ENCODE assay signal across 14 cellular contexts in the genomic region with DNA sequence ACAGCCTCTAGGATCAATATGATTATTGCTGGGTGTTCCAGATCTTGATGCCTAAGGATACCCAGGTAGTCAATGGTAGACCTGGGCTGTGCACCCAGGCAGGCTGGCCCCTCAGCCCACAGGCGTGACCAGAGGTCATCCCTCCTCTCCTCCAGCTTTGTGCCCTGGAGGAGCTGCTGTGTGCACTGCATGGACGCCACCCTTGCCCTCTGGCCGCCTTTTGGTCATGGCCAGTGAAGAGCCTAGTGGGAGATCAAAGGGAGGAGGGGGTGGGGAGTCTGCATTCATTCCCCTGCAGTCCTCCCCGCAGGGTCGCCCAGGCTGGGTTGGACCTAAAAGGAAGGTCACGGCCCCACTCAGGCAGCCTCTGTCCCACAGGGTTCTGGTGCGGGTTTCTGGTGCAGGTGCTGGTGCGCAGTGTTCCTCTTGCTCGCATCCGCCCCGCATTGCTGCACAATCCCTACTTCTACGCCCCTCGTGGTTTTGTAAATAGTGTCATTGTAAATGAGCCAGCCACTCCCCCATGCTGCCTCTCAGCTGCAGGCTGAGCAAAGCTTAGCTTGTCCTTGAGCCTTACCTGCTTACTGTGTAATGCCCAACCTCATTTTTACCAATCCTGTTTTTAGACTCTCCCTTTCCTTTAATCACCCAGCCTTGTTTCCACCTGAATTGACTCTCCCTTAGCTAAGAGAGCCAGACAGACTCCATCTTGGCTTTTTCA. TPM values are rescaled to one million over a fixed set of nuclear protein-coding genes. Genes with fewer than 3 reads are reported as not detected.
DNase-seq lines count a peak whose midpoint lies in the region; ATAC-seq and TF ChIP-seq lines count a peak whose summit lies in the region.
"Had no signal": no experiment of that assay in that cellular context is flagged by ENCODE, and none has a peak within 500 bp of the region (broad histone marks: within the 10 kb centered on the region; RNA-seq: fewer than 3 reads in every experiment).

No MANE protein-coding gene starts in this region.

- DNase-seq in DMS53 (lab: John Stamatoyannopoulos, UW) (peak; percentile 33), DMS53 treated with DMSO at 0.1 percent for 48 hours (lab: John Stamatoyannopoulos, UW; ENCODE audit: unreplicated experiment) (no peak), NCI-H2029 (lab: John Stamatoyannopoulos, UW) (peak; percentile 98), endodermal cell (peak; percentile 76), progenitor cell of endocrine pancreas (ENCODE audit: low spot score, unreplicated experiment) (no peak), RPMI8226 (no peak), Right ventricle myocardium superior (no peak)
- DNase-seq: 8988T; activated CD4-positive, alpha-beta T cell treated with anti-CD3 and anti-CD28 coated beads, Interleukin-2, amount 10 ng/mL, durations not matched to agents 24 days and 14 days; HFFc6; stomach had no signal

- no peaks in the 10 kb centered on the region for H3K9me3 ChIP-seq in endodermal cell (ENCODE audit: control insufficient read depth, low read length)
- H3K9me3 ChIP-seq: adrenal gland, stomach had no signal

- H3K9me3 Mint-ChIP-seq in endodermal cell, result no peaks in the 10 kb centered on the region
- no peaks in the 10 kb centered on the region for H3K9me3 Mint-ChIP-seq in progenitor cell of endocrine pancreas (ENCODE audit: low read depth)
- H3K9me3 Mint-ChIP-seq: activated CD4-positive, alpha-beta T cell treated with anti-CD3 and anti-CD28 coated beads, Interleukin-2, amount 10 ng/mL, durations not matched to agents 24 days and 14 days; HFFc6; naive thymus-derived CD4-positive, alpha-beta T cell had no signal

- peak overlapping the region; percentile 58 for H3K9ac ChIP-seq in endodermal cell (ENCODE audit: extremely low read depth, low read length, poor library complexity, severe bottlenecking)

- H3K36me3 ChIP-seq in endodermal cell (ENCODE audit: control insufficient read depth, insufficient read depth, low read length), result no peaks in the 10 kb centered on the region
- H3K36me3 ChIP-seq: adrenal gland, stomach had no signal

- H3K4me3 Mint-ChIP-seq in endodermal cell (peak overlapping the region; percentile 35), progenitor cell of endocrine pancreas (ENCODE audit: low read depth) (peak overlapping the region; percentile 54)
- H3K4me3 Mint-ChIP-seq: activated CD4-positive, alpha-beta T cell treated with anti-CD3 and anti-CD28 coated beads, Interleukin-2, amount 10 ng/mL, durations not matched to agents 24 days and 14 days; HFFc6 had no signal

- H3K4me3 ChIP-seq in endodermal cell (ENCODE audit: low read length), result no peak overlapping the region
- H3K4me3 ChIP-seq: adrenal gland, stomach had no signal

- H3K27me3 Mint-ChIP-seq in endodermal cell (ENCODE audit: insufficient read depth) (no peaks in the 10 kb centered on the region), progenitor cell of endocrine pancreas (peaks cover 3% of the 10 kb centered on the region)

- peak overlapping the region; percentile 65 for H3K27ac ChIP-seq in endodermal cell (ENCODE audit: low read depth, low read length)
- H3K27ac ChIP-seq: adrenal gland, stomach had no signal

- H3K4me1 ChIP-seq in endodermal cell (ENCODE audit: control insufficient read depth, insufficient read depth, low read length), result peaks cover 12% of the 10 kb centered on the region

- H3K4me1 Mint-ChIP-seq in endodermal cell (peaks cover 33% of the 10 kb centered on the region), progenitor cell of endocrine pancreas (ENCODE audit: low read depth) (peaks cover 19% of the 10 kb centered on the region)

- H3K27ac Mint-ChIP-seq in endodermal cell (peak overlapping the region; percentile 99), progenitor cell of endocrine pancreas (peak overlapping the region; percentile 93)
- H3K27ac Mint-ChIP-seq: activated CD4-positive, alpha-beta T cell treated with anti-CD3 and anti-CD28 coated beads, Interleukin-2, amount 10 ng/mL, durations not matched to agents 24 days and 14 days; HFFc6; naive thymus-derived CD4-positive, alpha-beta T cell had no signal

- WGBS in endodermal cell (ENCODE audit: insufficient coverage in 1 of 2, insufficient read length in 1 of 2), 2 experiments, result 21 to 33% methylated on average over 4 to 13 of the region's 13 CpGs

- TF ChIP-seq CTCF in endodermal cell (conservative IDR thresholded peaks at IDR 0.05) (no peak), progenitor cell of endocrine pancreas (IDR thresholded peaks at IDR 0.05; ENCODE audit: unreplicated experiment) (no peak)

- H3K36me3 Mint-ChIP-seq in endodermal cell (ENCODE audit: low read depth) (no peaks in the 10 kb centered on the region), progenitor cell of endocrine pancreas (ENCODE audit: insufficient read depth) (no peaks in the 10 kb centered on the region)
- H3K36me3 Mint-ChIP-seq: naive thymus-derived CD4-positive, alpha-beta T cell had no signal

- intact Hi-C loops in Right ventricle myocardium superior (cut with DNase I), result no loop called here

- no peak for ATAC-seq in GM21619 (IDR thresholded peaks at IDR 0.05; ENCODE audit: unreplicated experiment)
- no peak for ATAC-seq in Right ventricle myocardium superior (ENCODE audit: poor library complexity)
- ATAC-seq: naive thymus-derived CD4-positive, alpha-beta T cell had no signal

- no peaks in the 10 kb centered on the region for H3K27me3 ChIP-seq in endodermal cell (ENCODE audit: control insufficient read depth, insufficient read depth, low read length, poor library complexity, severe bottlenecking)
- H3K27me3 ChIP-seq: adrenal gland, stomach had no signal

RNA-seq across cellular contexts. Expression of a gene that starts 55.3 kb away (rescaled TPM):
- total RNA-seq in endodermal cell, result 100 to 1,000 TPM; 263 to 277 TPM
- polyA plus RNA-seq in endodermal cell (2013, experiment 1 of 2), result 181 TPM
- polyA plus RNA-seq in endodermal cell (2013, experiment 2 of 2), result 184 TPM
- 175 and 177 TPM in 2 replicates for total RNA-seq in progenitor cell of endocrine pancreas
- 178 TPM for total RNA-seq in Right ventricle myocardium superior

RNA-seq across cellular contexts. Expression of a gene that starts 57.1 kb away (rescaled TPM):
- total RNA-seq in endodermal cell (100 to 1,000 TPM; 148 to 188 TPM), progenitor cell of endocrine pancreas (31.8 and 35.7 TPM in 2 replicates), Right ventricle myocardium superior (73.3 TPM)
- polyA plus RNA-seq in endodermal cell (2013, experiment 1 of 2), result 64.2 TPM
- 72.6 TPM for polyA plus RNA-seq in endodermal cell (2013, experiment 2 of 2)

Comparison
In these comparisons a context has a peak if more than half of its experiments do, and no peak if none do; other contexts are left out.
1. DNase-seq: peak in DMS53 (single experiment), NCI-H2029 (single experiment) and endodermal cell (single experiment); none in DMS53 treated with DMSO at 0.1 percent for 48 hours (single experiment), progenitor cell of endocrine pancreas (single experiment), RPMI8226 (single experiment) and Right ventricle myocardium superior (single experiment).